1 cellular context compared by ENCODE assay signal in the genomic region with DNA sequence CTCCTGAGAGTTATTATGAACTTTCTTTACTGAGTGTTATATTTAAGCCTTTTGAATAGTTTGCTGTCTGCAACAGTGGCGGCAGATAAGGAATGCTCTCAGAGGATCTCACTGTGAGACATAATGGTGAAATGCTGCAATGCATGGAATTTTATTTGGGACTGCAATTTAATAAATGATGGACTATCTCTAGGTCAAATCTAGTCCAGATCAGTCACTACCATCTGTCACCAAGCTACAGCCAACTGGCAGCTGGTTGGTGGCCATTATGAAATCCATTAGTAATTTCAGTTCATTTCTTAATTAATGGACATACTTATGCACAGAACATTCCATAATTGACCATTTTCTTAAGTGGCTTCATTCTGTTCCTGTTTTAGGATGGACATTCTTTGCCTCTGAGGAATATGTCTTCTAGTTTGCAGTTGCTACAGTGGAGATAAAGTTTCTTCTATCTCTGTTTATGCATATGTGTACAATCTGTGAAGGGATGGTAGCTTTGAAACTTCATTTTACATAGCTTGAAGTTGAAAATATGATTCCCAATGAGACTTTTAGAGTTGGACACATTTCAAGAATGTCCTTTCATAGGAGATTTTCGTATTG.
TF ChIP-seq lines count a peak whose summit lies in the region.

No MANE protein-coding gene starts in this region.

TF ChIP-seq in SK-N-SH treated with all-trans-retinoic acid at 6 μM for 48 hours, 23 proteins besides CTCF, POLR2A, EP300 and RAD21 (continued from another document):
- TF ChIP-seq, protein P1, sequence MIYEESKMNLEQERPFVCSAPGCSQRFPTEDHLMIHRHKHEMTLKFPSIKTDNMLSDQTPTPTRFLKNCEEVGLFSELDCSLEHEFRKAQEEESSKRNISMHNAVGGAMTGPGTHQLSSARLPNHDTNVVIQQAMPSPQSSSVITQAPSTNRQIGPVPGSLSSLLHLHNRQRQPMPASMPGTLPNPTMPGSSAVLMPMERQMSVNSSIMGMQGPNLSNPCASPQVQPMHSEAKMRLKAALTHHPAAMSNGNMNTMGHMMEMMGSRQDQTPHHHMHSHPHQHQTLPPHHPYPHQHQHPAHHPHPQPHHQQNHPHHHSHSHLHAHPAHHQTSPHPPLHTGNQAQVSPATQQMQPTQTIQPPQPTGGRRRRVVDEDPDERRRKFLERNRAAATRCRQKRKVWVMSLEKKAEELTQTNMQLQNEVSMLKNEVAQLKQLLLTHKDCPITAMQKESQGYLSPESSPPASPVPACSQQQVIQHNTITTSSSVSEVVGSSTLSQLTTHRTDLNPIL (CRISPR knock-in tag; IDR thresholded peaks at IDR 0.05; ENCODE audit: low read depth), result peak; percentile 99
- TF ChIP-seq ZFP30 (CRISPR knock-in tag; IDR thresholded peaks at IDR 0.05) (peak; percentile 46), ZFP3 (CRISPR knock-in tag; IDR thresholded peaks at IDR 0.05) (peak; percentile 88), BACH2 (CRISPR knock-in tag; IDR thresholded peaks at IDR 0.05; ENCODE audit: borderline replicate concordance) (peak; percentile 82; the same call in 1 of the 2 replicates), ZNF565 (CRISPR knock-in tag; conservative IDR thresholded peaks at IDR 0.05; ENCODE audit: low read depth) (peak; percentile 56; the same call in 1 of the 2 replicates), ISL1 (CRISPR knock-in tag; IDR thresholded peaks at IDR 0.05) (peak; percentile 100), PPARA (CRISPR knock-in tag; IDR thresholded peaks at IDR 0.05; ENCODE audit: borderline replicate concordance) (peak; percentile 57; the same call in 1 of the 2 replicates), GLIS3 (CRISPR knock-in tag; IDR thresholded peaks at IDR 0.05) (no peak; the same call in 1 of the 2 replicates), SNAI2 (CRISPR knock-in tag; IDR thresholded peaks at IDR 0.05) (peak; percentile 97), ESRRG (CRISPR knock-in tag; IDR thresholded peaks at IDR 0.05) (peak; percentile 98), ZC3H10 (CRISPR knock-in tag; IDR thresholded peaks at IDR 0.05) (peak; percentile 81), TCF4 (CRISPR knock-in tag; IDR thresholded peaks at IDR 0.05; ENCODE audit: borderline replicate concordance) (peak; percentile 99), OSR1 (CRISPR knock-in tag; IDR thresholded peaks at IDR 0.05) (no peak), RARB (CRISPR knock-in tag; IDR thresholded peaks at IDR 0.05) (peak; percentile 96; the same call in 1 of the 2 replicates), ZNF70 (CRISPR knock-in tag; IDR thresholded peaks at IDR 0.05) (peak; percentile 67; the same call in 1 of the 2 replicates)
- TF ChIP-seq, protein P2, sequence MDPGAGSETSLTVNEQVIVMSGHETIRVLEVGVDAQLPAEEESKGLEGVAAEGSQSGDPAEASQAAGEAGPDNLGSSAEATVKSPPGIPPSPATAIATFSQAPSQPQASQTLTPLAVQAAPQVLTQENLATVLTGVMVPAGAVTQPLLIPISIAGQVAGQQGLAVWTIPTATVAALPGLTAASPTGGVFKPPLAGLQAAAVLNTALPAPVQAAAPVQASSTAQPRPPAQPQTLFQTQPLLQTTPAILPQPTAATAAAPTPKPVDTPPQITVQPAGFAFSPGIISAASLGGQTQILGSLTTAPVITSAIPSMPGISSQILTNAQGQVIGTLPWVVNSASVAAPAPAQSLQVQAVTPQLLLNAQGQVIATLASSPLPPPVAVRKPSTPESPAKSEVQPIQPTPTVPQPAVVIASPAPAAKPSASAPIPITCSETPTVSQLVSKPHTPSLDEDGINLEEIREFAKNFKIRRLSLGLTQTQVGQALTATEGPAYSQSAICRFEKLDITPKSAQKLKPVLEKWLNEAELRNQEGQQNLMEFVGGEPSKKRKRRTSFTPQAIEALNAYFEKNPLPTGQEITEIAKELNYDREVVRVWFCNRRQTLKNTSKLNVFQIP (CRISPR knock-in tag; IDR thresholded peaks at IDR 0.05; ENCODE audit: borderline replicate concordance, low read depth), result peak; percentile 99
- TF ChIP-seq, protein P3, sequence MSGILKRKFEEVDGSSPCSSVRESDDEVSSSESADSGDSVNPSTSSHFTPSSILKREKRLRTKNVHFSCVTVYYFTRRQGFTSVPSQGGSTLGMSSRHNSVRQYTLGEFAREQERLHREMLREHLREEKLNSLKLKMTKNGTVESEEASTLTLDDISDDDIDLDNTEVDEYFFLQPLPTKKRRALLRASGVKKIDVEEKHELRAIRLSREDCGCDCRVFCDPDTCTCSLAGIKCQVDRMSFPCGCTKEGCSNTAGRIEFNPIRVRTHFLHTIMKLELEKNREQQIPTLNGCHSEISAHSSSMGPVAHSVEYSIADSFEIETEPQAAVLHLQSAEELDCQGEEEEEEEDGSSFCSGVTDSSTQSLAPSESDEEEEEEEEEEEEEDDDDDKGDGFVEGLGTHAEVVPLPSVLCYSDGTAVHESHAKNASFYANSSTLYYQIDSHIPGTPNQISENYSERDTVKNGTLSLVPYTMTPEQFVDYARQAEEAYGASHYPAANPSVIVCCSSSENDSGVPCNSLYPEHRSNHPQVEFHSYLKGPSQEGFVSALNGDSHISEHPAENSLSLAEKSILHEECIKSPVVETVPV (CRISPR knock-in tag; IDR thresholded peaks at IDR 0.05), result peak; percentile 98
- TF ChIP-seq, protein P4, sequence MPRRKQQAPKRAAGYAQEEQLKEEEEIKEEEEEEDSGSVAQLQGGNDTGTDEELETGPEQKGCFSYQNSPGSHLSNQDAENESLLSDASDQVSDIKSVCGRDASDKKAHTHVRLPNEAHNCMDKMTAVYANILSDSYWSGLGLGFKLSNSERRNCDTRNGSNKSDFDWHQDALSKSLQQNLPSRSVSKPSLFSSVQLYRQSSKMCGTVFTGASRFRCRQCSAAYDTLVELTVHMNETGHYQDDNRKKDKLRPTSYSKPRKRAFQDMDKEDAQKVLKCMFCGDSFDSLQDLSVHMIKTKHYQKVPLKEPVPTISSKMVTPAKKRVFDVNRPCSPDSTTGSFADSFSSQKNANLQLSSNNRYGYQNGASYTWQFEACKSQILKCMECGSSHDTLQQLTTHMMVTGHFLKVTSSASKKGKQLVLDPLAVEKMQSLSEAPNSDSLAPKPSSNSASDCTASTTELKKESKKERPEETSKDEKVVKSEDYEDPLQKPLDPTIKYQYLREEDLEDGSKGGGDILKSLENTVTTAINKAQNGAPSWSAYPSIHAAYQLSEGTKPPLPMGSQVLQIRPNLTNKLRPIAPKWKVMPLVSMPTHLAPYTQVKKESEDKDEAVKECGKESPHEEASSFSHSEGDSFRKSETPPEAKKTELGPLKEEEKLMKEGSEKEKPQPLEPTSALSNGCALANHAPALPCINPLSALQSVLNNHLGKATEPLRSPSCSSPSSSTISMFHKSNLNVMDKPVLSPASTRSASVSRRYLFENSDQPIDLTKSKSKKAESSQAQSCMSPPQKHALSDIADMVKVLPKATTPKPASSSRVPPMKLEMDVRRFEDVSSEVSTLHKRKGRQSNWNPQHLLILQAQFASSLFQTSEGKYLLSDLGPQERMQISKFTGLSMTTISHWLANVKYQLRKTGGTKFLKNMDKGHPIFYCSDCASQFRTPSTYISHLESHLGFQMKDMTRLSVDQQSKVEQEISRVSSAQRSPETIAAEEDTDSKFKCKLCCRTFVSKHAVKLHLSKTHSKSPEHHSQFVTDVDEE (CRISPR knock-in tag; IDR thresholded peaks at IDR 0.05), result peak; percentile 100
TF ChIP-seq in SK-N-SH treated with all-trans-retinoic acid at 6 μM for 48 hours: peak in this region for 18.
